ENCODE assay signal across 12 cellular contexts in the genomic region with DNA sequence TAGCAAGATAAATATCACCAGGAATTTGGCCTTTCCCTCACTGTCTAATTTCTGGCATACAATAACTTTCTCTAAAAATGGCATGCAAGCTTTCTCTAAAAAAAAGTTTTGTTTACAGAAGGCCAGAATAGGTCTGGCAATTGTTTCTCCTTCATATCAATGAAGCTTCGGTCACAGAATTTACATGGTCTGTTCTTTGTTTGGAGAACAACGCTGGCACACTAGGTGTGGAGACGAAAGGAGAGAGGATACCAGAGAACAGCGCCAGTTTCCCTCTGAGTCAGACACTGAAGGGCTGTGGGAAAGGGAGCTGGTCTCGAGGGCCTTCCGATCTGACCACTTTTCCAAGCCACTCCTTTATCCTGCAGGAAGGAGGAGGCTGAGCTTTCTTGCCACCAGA.
DNase-seq lines count a peak whose midpoint lies in the region; ATAC-seq and TF ChIP-seq lines count a peak whose summit lies in the region.
"Had no signal": no experiment of that assay in that cellular context is flagged by ENCODE, and none has a peak within 500 bp of the region (broad histone marks: within the 10 kb centered on the region; RNA-seq: fewer than 3 reads in every experiment).

No MANE protein-coding gene starts in this region.

- no peaks in the 10 kb centered on the region for H3K36me3 ChIP-seq in CD4-positive, alpha-beta memory T cell (ENCODE audit: insufficient read depth, low read length)
- H3K36me3 ChIP-seq: ovary had no signal

- CTCF ChIA-PET in CD4-positive, alpha-beta memory T cell (lab: Charles Lee; ENCODE audit: partially characterized antibody) = interaction anchor here (0.8 to 3.7 kb wide), 5 partner anchors 16 to 115 kb away, joined by 3 to 19 read pairs (median 4); no protein-coding TSS in a partner anchor

- POLR2A ChIA-PET in CD4-positive, alpha-beta memory T cell (lab: Charles Lee; ENCODE audit: partially characterized antibody) = interaction anchor here (1.0 to 3.6 kb wide), 4 partner anchors 10 to 72 kb away, joined by 3 to 36 read pairs (median 18); no protein-coding TSS in a partner anchor

- intact Hi-C loops in CD4-positive, alpha-beta memory T cell (cut with micrococcal nuclease) = loop anchor here (10.0 kb wide), 1 partner anchor 377 kb away; the partner anchor contains the start of gene MOCS2

- H3K9me3 Mint-ChIP-seq in CD4-positive, alpha-beta memory T cell = peaks cover 0 to 17% (median 6%) of the 10 kb centered on the region in 8 donors
- H3K9me3 Mint-ChIP-seq in glutamatergic neuron (ENCODE audit: unreplicated experiment) = no peaks in the 10 kb centered on the region

- in situ Hi-C loops in SK-MEL-5 (cut with HindIII; ENCODE audit: low pct_unique_long_range_greater_than_20kb, low sequenced_read_pairs) = no loop called here

- no peak overlapping the region for H3K27ac ChIP-seq in CD4-positive, alpha-beta memory T cell (ENCODE audit: low read depth, low read length)
- H3K27ac ChIP-seq: ovary, testis had no signal

- peak overlapping the region in 3 of 8 donors; percentile 31 to 61 (median 32) for H3K4me3 Mint-ChIP-seq in CD4-positive, alpha-beta memory T cell
- H3K4me3 Mint-ChIP-seq in glutamatergic neuron (ENCODE audit: unreplicated experiment) = no peak overlapping the region

- ATAC-seq in omental fat pad (ENCODE audit: low FRiP score) (peak; percentile 78), GM21619 (IDR thresholded peaks at IDR 0.05; ENCODE audit: unreplicated experiment) (no peak)

- DNase-seq in CD4-positive, alpha-beta memory T cell = no peak
- peak; percentile 91 for DNase-seq in SK-MEL-5 (ENCODE audit: low read depth, low spot score)
- DNase-seq in fibroblast of mammary gland (ENCODE audit: low read depth) = peak; percentile 82
- no peak for DNase-seq in omental fat pad (ENCODE audit: low spot score)
- DNase-seq in glutamatergic neuron = no peak
- no peak for DNase-seq in NCI-H510A (lab: John Stamatoyannopoulos, UW)
- no peak for DNase-seq in NCI-H526 treated with DMSO at 0.1 percent for 48 hours (lab: John Stamatoyannopoulos, UW)
- DNase-seq: cortex of kidney, KG1, testis had no signal

- no peak overlapping the region for H3K4me3 ChIP-seq in CD4-positive, alpha-beta memory T cell (ENCODE audit: low read length in 2 of 2)
- H3K4me3 ChIP-seq in fibroblast of mammary gland (ENCODE audit: control insufficient read depth, low read depth, low read length) = no peak overlapping the region
- H3K4me3 ChIP-seq: ovary, testis had no signal

- peaks cover 0 to 8% of the 10 kb centered on the region in 2 donors for H3K36me3 Mint-ChIP-seq in CD4-positive, alpha-beta memory T cell
- H3K36me3 Mint-ChIP-seq in glutamatergic neuron (ENCODE audit: unreplicated experiment) = no peaks in the 10 kb centered on the region

- H3K27me3 Mint-ChIP-seq in CD4-positive, alpha-beta memory T cell = no peaks in the 10 kb centered on the region
- no peaks in the 10 kb centered on the region for H3K27me3 Mint-ChIP-seq in glutamatergic neuron (ENCODE audit: unreplicated experiment)

- H3K27ac Mint-ChIP-seq in CD4-positive, alpha-beta memory T cell = peak overlapping the region; percentile 4 to 80 (median 74)
- no peak overlapping the region for H3K27ac Mint-ChIP-seq in glutamatergic neuron (ENCODE audit: unreplicated experiment)

- no peaks in the 10 kb centered on the region for H3K27me3 ChIP-seq in CD4-positive, alpha-beta memory T cell (ENCODE audit: insufficient read depth, low read length)
- H3K27me3 ChIP-seq: ovary, testis had no signal

- H3K4me1 Mint-ChIP-seq in CD4-positive, alpha-beta memory T cell = peaks cover 46 to 75% (median 61%) of the 10 kb centered on the region in 4 donors
- no peaks in the 10 kb centered on the region for H3K4me1 Mint-ChIP-seq in glutamatergic neuron (ENCODE audit: low read depth, unreplicated experiment)

- peaks cover 44% of the 10 kb centered on the region for H3K4me1 ChIP-seq in CD4-positive, alpha-beta memory T cell (ENCODE audit: insufficient read depth, low read length)

- TF ChIP-seq CTCF in fibroblast of mammary gland (conservative IDR thresholded peaks at IDR 0.05; ENCODE audit: control insufficient read depth, insufficient read depth, low read depth, low read length) (no peak), omental fat pad (IDR thresholded peaks at IDR 0.05) (no peak), glutamatergic neuron (IDR thresholded peaks at IDR 0.05; ENCODE audit: partially characterized antibody, unreplicated experiment) (no peak)

- no peaks in the 10 kb centered on the region for H3K9me3 ChIP-seq in CD4-positive, alpha-beta memory T cell (ENCODE audit: control insufficient read depth in 1 of 2, low read length in 2 of 2)
- H3K9me3 ChIP-seq: ovary, testis had no signal

Comparison
In these comparisons a context has a peak if more than half of its experiments do, and no peak if none do; other contexts are left out.
1. DNase-seq: peak in SK-MEL-5 (single experiment) and fibroblast of mammary gland (single experiment); none in CD4-positive, alpha-beta memory T cell (0 of 5), omental fat pad (single experiment), glutamatergic neuron (single experiment), NCI-H510A (single experiment) and NCI-H526 treated with DMSO at 0.1 percent for 48 hours (single experiment).